Comparison of ENCODE assay signal across 1 cellular context in the genomic region with DNA sequence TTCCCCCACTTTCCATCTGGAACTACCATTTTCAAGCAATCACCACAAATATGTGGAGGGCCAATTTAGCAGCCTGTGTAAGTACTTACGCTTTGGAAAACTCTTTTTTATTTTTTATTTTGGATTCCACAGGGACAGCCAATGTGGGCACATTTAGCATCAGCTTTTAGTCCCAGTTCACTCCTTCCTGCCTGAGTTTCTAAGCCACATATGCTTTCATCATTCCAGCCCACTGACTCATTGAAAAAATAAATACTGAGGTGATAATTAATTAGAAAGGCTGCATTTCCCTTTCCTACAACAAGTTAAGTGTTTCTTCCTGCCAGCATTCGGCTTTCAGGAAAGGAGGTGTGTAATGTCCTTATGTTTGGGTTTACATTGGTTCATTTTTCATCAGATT.
TF ChIP-seq lines count a peak whose summit lies in the region.

No MANE protein-coding gene starts in this region.

TF ChIP-seq in GM23338, 12 proteins besides CTCF, POLR2A, EP300 and RAD21 (continued from another document):
- TF ChIP-seq, protein P1, sequence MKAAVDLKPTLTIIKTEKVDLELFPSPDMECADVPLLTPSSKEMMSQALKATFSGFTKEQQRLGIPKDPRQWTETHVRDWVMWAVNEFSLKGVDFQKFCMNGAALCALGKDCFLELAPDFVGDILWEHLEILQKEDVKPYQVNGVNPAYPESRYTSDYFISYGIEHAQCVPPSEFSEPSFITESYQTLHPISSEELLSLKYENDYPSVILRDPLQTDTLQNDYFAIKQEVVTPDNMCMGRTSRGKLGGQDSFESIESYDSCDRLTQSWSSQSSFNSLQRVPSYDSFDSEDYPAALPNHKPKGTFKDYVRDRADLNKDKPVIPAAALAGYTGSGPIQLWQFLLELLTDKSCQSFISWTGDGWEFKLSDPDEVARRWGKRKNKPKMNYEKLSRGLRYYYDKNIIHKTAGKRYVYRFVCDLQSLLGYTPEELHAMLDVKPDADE (IDR thresholded peaks at IDR 0.05), result no peak
- TF ChIP-seq CREB1 (CRISPR knock-in tag; IDR thresholded peaks at IDR 0.05; ENCODE audit: low read depth) (no peak), JUNB (IDR thresholded peaks at IDR 0.05; ENCODE audit: unreplicated experiment) (no peak), EZH2 (IDR thresholded peaks at IDR 0.05; ENCODE audit: low read depth, unreplicated experiment) (no peak), POLR2AphosphoS5 (IDR thresholded peaks at IDR 0.05; ENCODE audit: low read depth) (no peak)
- TF ChIP-seq, protein P2, sequence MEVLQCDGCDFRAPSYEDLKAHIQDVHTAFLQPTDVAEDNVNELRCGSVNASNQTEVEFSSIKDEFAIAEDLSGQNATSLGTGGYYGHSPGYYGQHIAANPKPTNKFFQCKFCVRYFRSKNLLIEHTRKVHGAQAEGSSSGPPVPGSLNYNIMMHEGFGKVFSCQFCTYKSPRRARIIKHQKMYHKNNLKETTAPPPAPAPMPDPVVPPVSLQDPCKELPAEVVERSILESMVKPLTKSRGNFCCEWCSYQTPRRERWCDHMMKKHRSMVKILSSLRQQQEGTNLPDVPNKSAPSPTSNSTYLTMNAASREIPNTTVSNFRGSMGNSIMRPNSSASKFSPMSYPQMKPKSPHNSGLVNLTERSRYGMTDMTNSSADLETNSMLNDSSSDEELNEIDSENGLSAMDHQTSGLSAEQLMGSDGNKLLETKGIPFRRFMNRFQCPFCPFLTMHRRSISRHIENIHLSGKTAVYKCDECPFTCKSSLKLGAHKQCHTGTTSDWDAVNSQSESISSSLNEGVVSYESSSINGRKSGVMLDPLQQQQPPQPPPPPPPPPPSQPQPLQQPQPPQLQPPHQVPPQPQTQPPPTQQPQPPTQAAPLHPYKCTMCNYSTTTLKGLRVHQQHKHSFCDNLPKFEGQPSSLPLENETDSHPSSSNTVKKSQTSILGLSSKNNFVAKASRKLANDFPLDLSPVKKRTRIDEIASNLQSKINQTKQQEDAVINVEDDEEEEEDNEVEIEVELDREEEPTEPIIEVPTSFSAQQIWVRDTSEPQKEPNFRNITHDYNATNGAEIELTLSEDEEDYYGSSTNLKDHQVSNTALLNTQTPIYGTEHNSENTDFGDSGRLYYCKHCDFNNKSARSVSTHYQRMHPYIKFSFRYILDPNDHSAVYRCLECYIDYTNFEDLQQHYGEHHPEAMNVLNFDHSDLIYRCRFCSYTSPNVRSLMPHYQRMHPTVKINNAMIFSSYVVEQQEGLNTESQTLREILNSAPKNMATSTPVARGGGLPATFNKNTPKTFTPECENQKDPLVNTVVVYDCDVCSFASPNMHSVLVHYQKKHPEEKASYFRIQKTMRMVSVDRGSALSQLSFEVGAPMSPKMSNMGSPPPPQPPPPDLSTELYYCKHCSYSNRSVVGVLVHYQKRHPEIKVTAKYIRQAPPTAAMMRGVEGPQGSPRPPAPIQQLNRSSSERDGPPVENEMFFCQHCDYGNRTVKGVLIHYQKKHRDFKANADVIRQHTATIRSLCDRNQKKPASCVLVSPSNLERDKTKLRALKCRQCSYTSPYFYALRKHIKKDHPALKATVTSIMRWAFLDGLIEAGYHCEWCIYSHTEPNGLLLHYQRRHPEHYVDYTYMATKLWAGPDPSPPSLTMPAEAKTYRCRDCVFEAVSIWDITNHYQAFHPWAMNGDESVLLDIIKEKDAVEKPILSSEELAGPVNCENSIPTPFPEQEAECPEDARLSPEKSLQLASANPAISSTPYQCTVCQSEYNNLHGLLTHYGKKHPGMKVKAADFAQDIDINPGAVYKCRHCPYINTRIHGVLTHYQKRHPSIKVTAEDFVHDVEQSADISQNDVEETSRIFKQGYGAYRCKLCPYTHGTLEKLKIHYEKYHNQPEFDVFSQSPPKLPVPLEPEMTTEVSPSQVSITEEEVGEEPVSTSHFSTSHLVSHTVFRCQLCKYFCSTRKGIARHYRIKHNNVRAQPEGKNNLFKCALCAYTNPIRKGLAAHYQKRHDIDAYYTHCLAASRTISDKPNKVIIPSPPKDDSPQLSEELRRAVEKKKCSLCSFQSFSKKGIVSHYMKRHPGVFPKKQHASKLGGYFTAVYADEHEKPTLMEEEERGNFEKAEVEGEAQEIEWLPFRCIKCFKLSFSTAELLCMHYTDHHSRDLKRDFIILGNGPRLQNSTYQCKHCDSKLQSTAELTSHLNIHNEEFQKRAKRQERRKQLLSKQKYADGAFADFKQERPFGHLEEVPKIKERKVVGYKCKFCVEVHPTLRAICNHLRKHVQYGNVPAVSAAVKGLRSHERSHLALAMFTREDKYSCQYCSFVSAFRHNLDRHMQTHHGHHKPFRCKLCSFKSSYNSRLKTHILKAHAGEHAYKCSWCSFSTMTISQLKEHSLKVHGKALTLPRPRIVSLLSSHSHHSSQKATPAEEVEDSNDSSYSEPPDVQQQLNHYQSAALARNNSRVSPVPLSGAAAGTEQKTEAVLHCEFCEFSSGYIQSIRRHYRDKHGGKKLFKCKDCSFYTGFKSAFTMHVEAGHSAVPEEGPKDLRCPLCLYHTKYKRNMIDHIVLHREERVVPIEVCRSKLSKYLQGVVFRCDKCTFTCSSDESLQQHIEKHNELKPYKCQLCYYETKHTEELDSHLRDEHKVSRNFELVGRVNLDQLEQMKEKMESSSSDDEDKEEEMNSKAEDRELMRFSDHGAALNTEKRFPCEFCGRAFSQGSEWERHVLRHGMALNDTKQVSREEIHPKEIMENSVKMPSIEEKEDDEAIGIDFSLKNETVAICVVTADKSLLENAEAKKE (CRISPR knock-in tag; IDR thresholded peaks at IDR 0.05), result no peak
- TF ChIP-seq, protein P3, sequence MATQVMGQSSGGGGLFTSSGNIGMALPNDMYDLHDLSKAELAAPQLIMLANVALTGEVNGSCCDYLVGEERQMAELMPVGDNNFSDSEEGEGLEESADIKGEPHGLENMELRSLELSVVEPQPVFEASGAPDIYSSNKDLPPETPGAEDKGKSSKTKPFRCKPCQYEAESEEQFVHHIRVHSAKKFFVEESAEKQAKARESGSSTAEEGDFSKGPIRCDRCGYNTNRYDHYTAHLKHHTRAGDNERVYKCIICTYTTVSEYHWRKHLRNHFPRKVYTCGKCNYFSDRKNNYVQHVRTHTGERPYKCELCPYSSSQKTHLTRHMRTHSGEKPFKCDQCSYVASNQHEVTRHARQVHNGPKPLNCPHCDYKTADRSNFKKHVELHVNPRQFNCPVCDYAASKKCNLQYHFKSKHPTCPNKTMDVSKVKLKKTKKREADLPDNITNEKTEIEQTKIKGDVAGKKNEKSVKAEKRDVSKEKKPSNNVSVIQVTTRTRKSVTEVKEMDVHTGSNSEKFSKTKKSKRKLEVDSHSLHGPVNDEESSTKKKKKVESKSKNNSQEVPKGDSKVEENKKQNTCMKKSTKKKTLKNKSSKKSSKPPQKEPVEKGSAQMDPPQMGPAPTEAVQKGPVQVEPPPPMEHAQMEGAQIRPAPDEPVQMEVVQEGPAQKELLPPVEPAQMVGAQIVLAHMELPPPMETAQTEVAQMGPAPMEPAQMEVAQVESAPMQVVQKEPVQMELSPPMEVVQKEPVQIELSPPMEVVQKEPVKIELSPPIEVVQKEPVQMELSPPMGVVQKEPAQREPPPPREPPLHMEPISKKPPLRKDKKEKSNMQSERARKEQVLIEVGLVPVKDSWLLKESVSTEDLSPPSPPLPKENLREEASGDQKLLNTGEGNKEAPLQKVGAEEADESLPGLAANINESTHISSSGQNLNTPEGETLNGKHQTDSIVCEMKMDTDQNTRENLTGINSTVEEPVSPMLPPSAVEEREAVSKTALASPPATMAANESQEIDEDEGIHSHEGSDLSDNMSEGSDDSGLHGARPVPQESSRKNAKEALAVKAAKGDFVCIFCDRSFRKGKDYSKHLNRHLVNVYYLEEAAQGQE (IDR thresholded peaks at IDR 0.05; ENCODE audit: unreplicated experiment), result no peak
